In the genomic region with DNA sequence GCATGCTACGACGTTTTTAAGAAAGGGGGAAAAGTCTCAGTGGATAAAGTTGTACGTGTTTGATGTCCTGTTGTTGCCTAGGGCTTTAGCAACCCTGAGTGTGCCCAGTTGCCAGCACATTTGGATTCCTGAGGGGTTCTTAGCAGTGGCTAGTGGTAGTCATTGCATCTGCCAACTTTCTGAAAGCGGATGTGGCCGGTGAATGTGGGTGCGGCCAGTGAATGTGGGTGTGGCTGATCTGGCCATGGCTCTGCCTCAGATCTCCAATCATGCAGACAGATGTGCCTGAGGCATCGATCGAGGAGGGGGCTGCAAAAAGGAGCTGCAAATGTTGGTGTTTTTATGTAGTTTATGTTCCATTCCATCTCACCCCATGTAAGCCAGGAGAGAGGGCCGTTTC, we compare ENCODE assay signal across 2 cellular contexts.
A peak's percentile ranks its signal among the peaks of the same experiment; 100 is the strongest.
TF ChIP-seq lines count a peak whose summit lies in the region.

No MANE protein-coding gene starts in this region.

TF ChIP-seq in GM12878, 131 proteins besides CTCF, POLR2A, EP300 and RAD21 (continues in another document):
- TF ChIP-seq, protein P1, sequence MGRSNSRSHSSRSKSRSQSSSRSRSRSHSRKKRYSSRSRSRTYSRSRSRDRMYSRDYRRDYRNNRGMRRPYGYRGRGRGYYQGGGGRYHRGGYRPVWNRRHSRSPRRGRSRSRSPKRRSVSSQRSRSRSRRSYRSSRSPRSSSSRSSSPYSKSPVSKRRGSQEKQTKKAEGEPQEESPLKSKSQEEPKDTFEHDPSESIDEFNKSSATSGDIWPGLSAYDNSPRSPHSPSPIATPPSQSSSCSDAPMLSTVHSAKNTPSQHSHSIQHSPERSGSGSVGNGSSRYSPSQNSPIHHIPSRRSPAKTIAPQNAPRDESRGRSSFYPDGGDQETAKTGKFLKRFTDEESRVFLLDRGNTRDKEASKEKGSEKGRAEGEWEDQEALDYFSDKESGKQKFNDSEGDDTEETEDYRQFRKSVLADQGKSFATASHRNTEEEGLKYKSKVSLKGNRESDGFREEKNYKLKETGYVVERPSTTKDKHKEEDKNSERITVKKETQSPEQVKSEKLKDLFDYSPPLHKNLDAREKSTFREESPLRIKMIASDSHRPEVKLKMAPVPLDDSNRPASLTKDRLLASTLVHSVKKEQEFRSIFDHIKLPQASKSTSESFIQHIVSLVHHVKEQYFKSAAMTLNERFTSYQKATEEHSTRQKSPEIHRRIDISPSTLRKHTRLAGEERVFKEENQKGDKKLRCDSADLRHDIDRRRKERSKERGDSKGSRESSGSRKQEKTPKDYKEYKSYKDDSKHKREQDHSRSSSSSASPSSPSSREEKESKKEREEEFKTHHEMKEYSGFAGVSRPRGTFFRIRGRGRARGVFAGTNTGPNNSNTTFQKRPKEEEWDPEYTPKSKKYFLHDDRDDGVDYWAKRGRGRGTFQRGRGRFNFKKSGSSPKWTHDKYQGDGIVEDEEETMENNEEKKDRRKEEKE (IDR thresholded peaks at IDR 0.05) = no peak
- TF ChIP-seq RCOR1 (conservative IDR thresholded peaks at IDR 0.05; ENCODE audit: low read depth, low read length) (no peak), TCF3 (IDR thresholded peaks at IDR 0.05; ENCODE audit: borderline replicate concordance, insufficient read depth, low read depth, low read length) (no peak), NRF1 (conservative IDR thresholded peaks at IDR 0.05; ENCODE audit: low read depth, low read length) (no peak), SIX5 (IDR thresholded peaks at IDR 0.05; ENCODE audit: low read depth, low read length, severe bottlenecking) (no peak), EED (IDR thresholded peaks at IDR 0.05; ENCODE audit: low read depth) (no peak), BHLHE40 (IDR thresholded peaks at IDR 0.05; ENCODE audit: borderline replicate concordance in 1 of 2, low read depth in 2 of 2, low read length in 1 of 2) (no peak)
- TF ChIP-seq, protein P2, sequence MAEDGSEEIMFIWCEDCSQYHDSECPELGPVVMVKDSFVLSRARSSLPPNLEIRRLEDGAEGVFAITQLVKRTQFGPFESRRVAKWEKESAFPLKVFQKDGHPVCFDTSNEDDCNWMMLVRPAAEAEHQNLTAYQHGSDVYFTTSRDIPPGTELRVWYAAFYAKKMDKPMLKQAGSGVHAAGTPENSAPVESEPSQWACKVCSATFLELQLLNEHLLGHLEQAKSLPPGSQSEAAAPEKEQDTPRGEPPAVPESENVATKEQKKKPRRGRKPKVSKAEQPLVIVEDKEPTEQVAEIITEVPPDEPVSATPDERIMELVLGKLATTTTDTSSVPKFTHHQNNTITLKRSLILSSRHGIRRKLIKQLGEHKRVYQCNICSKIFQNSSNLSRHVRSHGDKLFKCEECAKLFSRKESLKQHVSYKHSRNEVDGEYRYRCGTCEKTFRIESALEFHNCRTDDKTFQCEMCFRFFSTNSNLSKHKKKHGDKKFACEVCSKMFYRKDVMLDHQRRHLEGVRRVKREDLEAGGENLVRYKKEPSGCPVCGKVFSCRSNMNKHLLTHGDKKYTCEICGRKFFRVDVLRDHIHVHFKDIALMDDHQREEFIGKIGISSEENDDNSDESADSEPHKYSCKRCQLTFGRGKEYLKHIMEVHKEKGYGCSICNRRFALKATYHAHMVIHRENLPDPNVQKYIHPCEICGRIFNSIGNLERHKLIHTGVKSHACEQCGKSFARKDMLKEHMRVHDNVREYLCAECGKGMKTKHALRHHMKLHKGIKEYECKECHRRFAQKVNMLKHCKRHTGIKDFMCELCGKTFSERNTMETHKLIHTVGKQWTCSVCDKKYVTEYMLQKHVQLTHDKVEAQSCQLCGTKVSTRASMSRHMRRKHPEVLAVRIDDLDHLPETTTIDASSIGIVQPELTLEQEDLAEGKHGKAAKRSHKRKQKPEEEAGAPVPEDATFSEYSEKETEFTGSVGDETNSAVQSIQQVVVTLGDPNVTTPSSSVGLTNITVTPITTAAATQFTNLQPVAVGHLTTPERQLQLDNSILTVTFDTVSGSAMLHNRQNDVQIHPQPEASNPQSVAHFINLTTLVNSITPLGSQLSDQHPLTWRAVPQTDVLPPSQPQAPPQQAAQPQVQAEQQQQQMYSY (CRISPR knock-in tag; IDR thresholded peaks at IDR 0.05) = no peak
- TF ChIP-seq, protein P3, sequence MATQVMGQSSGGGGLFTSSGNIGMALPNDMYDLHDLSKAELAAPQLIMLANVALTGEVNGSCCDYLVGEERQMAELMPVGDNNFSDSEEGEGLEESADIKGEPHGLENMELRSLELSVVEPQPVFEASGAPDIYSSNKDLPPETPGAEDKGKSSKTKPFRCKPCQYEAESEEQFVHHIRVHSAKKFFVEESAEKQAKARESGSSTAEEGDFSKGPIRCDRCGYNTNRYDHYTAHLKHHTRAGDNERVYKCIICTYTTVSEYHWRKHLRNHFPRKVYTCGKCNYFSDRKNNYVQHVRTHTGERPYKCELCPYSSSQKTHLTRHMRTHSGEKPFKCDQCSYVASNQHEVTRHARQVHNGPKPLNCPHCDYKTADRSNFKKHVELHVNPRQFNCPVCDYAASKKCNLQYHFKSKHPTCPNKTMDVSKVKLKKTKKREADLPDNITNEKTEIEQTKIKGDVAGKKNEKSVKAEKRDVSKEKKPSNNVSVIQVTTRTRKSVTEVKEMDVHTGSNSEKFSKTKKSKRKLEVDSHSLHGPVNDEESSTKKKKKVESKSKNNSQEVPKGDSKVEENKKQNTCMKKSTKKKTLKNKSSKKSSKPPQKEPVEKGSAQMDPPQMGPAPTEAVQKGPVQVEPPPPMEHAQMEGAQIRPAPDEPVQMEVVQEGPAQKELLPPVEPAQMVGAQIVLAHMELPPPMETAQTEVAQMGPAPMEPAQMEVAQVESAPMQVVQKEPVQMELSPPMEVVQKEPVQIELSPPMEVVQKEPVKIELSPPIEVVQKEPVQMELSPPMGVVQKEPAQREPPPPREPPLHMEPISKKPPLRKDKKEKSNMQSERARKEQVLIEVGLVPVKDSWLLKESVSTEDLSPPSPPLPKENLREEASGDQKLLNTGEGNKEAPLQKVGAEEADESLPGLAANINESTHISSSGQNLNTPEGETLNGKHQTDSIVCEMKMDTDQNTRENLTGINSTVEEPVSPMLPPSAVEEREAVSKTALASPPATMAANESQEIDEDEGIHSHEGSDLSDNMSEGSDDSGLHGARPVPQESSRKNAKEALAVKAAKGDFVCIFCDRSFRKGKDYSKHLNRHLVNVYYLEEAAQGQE (IDR thresholded peaks at IDR 0.05; ENCODE audit: low read depth, low read length) = no peak

TF ChIP-seq in HepG2, 621 proteins besides CTCF, POLR2A, EP300 and RAD21:
- peak; percentile 13; the same call in 1 of the 2 replicates for TF ChIP-seq STAG1 (CRISPR knock-in tag; IDR thresholded peaks at IDR 0.05)
- no peak for TF ChIP-seq KDM5B (CRISPR knock-in tag; IDR thresholded peaks at IDR 0.05; ENCODE audit: borderline replicate concordance)
- TF ChIP-seq ATAD3A (CRISPR knock-in tag; IDR thresholded peaks at IDR 0.05) = no peak
- TF ChIP-seq ZNF44 (CRISPR knock-in tag; IDR thresholded peaks at IDR 0.05) = 0 out of 2 replicates have a peak, but pooled peaks have one; percentile 11
- peak in 1 of 2 experiments; percentile 5; a peak in 1 of 4 replicates for TF ChIP-seq KLF16 (CRISPR knock-in tag; IDR thresholded peaks at IDR 0.05)
- TF ChIP-seq RBFOX2 (IDR thresholded peaks at IDR 0.05; ENCODE audit: low read depth, low read length) = peak; percentile 12; the same call in 1 of the 2 replicates
- TF ChIP-seq ZNF670 (CRISPR knock-in tag; IDR thresholded peaks at IDR 0.05; ENCODE audit: borderline replicate concordance) = 0 out of 2 replicates have a peak, but pooled peaks have one; percentile 23
- 0 out of 2 replicates have a peak, but pooled peaks have one; percentile 14 for TF ChIP-seq ZSCAN31 (CRISPR knock-in tag; IDR thresholded peaks at IDR 0.05; ENCODE audit: low read depth)
- no peak for TF ChIP-seq ZFP82 (CRISPR knock-in tag; IDR thresholded peaks at IDR 0.05; ENCODE audit: borderline replicate concordance)
- TF ChIP-seq KLF12 (CRISPR knock-in tag; IDR thresholded peaks at IDR 0.05; ENCODE audit: borderline replicate concordance) = 0 out of 2 replicates have a peak, but pooled peaks have one; percentile 1
- TF ChIP-seq TBP (CRISPR knock-in tag; IDR thresholded peaks at IDR 0.05) = no peak
- TF ChIP-seq POLR2G (IDR thresholded peaks at IDR 0.05; ENCODE audit: low read depth, low read length) = peak; percentile 59; the same call in 1 of the 2 replicates
- TF ChIP-seq TP53 (CRISPR knock-in tag; conservative IDR thresholded peaks at IDR 0.05) = no peak
- TF ChIP-seq, protein P4, sequence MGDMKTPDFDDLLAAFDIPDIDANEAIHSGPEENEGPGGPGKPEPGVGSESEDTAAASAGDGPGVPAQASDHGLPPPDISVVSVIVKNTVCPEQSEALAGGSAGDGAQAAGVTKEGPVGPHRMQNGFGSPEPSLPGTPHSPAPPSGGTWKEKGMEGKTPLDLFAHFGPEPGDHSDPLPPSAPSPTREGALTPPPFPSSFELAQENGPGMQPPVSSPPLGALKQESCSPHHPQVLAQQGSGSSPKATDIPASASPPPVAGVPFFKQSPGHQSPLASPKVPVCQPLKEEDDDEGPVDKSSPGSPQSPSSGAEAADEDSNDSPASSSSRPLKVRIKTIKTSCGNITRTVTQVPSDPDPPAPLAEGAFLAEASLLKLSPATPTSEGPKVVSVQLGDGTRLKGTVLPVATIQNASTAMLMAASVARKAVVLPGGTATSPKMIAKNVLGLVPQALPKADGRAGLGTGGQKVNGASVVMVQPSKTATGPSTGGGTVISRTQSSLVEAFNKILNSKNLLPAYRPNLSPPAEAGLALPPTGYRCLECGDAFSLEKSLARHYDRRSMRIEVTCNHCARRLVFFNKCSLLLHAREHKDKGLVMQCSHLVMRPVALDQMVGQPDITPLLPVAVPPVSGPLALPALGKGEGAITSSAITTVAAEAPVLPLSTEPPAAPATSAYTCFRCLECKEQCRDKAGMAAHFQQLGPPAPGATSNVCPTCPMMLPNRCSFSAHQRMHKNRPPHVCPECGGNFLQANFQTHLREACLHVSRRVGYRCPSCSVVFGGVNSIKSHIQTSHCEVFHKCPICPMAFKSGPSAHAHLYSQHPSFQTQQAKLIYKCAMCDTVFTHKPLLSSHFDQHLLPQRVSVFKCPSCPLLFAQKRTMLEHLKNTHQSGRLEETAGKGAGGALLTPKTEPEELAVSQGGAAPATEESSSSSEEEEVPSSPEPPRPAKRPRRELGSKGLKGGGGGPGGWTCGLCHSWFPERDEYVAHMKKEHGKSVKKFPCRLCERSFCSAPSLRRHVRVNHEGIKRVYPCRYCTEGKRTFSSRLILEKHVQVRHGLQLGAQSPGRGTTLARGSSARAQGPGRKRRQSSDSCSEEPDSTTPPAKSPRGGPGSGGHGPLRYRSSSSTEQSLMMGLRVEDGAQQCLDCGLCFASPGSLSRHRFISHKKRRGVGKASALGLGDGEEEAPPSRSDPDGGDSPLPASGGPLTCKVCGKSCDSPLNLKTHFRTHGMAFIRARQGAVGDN (CRISPR knock-in tag; IDR thresholded peaks at IDR 0.05) = peak; percentile 49; the same call in 1 of the 2 replicates
- TF ChIP-seq TAF1 (CRISPR knock-in tag; IDR thresholded peaks at IDR 0.05) = 0 out of 2 replicates have a peak, but pooled peaks have one; percentile 19
- TF ChIP-seq, protein P5, sequence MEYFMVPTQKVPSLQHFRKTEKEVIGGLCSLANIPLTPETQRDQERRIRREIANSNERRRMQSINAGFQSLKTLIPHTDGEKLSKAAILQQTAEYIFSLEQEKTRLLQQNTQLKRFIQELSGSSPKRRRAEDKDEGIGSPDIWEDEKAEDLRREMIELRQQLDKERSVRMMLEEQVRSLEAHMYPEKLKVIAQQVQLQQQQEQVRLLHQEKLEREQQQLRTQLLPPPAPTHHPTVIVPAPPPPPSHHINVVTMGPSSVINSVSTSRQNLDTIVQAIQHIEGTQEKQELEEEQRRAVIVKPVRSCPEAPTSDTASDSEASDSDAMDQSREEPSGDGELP (IDR thresholded peaks at IDR 0.05; ENCODE audit: borderline replicate concordance, low read depth) = no peak
- TF ChIP-seq, protein P6, sequence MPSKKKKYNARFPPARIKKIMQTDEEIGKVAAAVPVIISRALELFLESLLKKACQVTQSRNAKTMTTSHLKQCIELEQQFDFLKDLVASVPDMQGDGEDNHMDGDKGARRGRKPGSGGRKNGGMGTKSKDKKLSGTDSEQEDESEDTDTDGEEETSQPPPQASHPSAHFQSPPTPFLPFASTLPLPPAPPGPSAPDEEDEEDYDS (CRISPR knock-in tag; IDR thresholded peaks at IDR 0.05) = peak; percentile 5; the same call in 1 of the 2 replicates
- TF ChIP-seq ONECUT2 (CRISPR knock-in tag; IDR thresholded peaks at IDR 0.05) = peak; percentile 75
- TF ChIP-seq SP5 (CRISPR knock-in tag; IDR thresholded peaks at IDR 0.05; ENCODE audit: borderline replicate concordance, low read depth) = 0 out of 2 replicates have a peak, but pooled peaks have one; percentile 23
- 0 out of 2 replicates have a peak, but pooled peaks have one; percentile 23 for TF ChIP-seq CBX5 (CRISPR knock-in tag; IDR thresholded peaks at IDR 0.05; ENCODE audit: borderline replicate concordance)
- peak; percentile 58 for TF ChIP-seq ETV5 (CRISPR knock-in tag; IDR thresholded peaks at IDR 0.05; ENCODE audit: borderline replicate concordance)
- TF ChIP-seq ARNT2 (CRISPR knock-in tag; IDR thresholded peaks at IDR 0.05; ENCODE audit: low read depth) = peak; percentile 4; the same call in 1 of the 2 replicates
- TF ChIP-seq TEAD3 (CRISPR knock-in tag; optimal IDR thresholded peaks at IDR 0.05; ENCODE audit: borderline replicate concordance) = peak; percentile 62
- TF ChIP-seq GABPA (IDR thresholded peaks at IDR 0.05; ENCODE audit: low read depth, low read length) = no peak
- peak; percentile 49 for TF ChIP-seq GABPA (CRISPR knock-in tag; IDR thresholded peaks at IDR 0.05; ENCODE audit: low read depth)
- TF ChIP-seq SP1 (IDR thresholded peaks at IDR 0.05) = no peak
- TF ChIP-seq SP1 (CRISPR knock-in tag; IDR thresholded peaks at IDR 0.05) = peak; percentile 38; the same call in 1 of the 2 replicates
